In genomic region chr2:150171065-150171548, GRCh38 we compare ENCODE assay signal across 19 cellular contexts.
DNase-seq lines count a peak whose midpoint lies in the region; ATAC-seq and TF ChIP-seq lines count a peak whose summit lies in the region.
"Had no signal": no experiment of that assay in that cellular context is flagged by ENCODE, and none has a peak within 500 bp of the region (broad histone marks: within the 10 kb centered on the region; RNA-seq: fewer than 3 reads in every experiment).

No MANE protein-coding gene starts in this region.

- DNase-seq in activated CD8-positive, alpha-beta memory T cell treated with anti-CD3 and anti-CD28 coated beads, Interleukin-2, amount 50 U/mL, for 4 hours, result peak; percentile 13
- DNase-seq in activated CD8-positive, alpha-beta memory T cell treated with anti-CD3 and anti-CD28 coated beads for 24 hours, result no peak
- peak in 2 of 3 donors; percentile 29 to 54 for DNase-seq in right cardiac atrium
- DNase-seq in cardiac septum (ENCODE audit: low spot score), result no peak
- peak; percentile 41 for DNase-seq in lower lobe of right lung
- DNase-seq in tibial artery, result no peak
- no peak for DNase-seq in H7
- DNase-seq: AML-193; Caco-2; CD4-positive, alpha-beta T cell; DMS153; DMS79; GDM1; HCEC 1CT; IMR-90 had no signal

- H3K4me3 ChIP-seq in right cardiac atrium (ENCODE audit: low read length) (no peak overlapping the region), lower lobe of right lung (no peak overlapping the region), tibial artery (no peak overlapping the region), H7 (ENCODE audit: insufficient read depth, low read depth, low read length) (no peak overlapping the region)
- H3K4me3 ChIP-seq: A549 had no signal

- no peak overlapping the region for H3K27ac ChIP-seq in right cardiac atrium (ENCODE audit: low read length)
- no peak overlapping the region for H3K27ac ChIP-seq in lower lobe of right lung
- peak overlapping the region; percentile 56 to 69 for H3K27ac ChIP-seq in tibial artery
- H3K27ac ChIP-seq: 22Rv1, C4-2B had no signal

- ATAC-seq in right cardiac atrium (no peak), lower lobe of right lung (no peak), HG03571 (IDR thresholded peaks at IDR 0.05; ENCODE audit: unreplicated experiment) (no peak)
- ATAC-seq: A549 had no signal

- 96% methylated on average over 43 of the region's 43 CpGs for WGBS in right cardiac atrium

- no peaks in the 10 kb centered on the region for H3K9me3 ChIP-seq in right cardiac atrium (ENCODE audit: control insufficient read depth, low read length)
- no peaks in the 10 kb centered on the region for H3K9me3 ChIP-seq in lower lobe of right lung
- H3K9me3 ChIP-seq in tibial artery, result no peaks in the 10 kb centered on the region
- H3K9me3 ChIP-seq: A549 had no signal

- no peaks in the 10 kb centered on the region for H3K4me1 ChIP-seq in right cardiac atrium (ENCODE audit: control insufficient read depth, insufficient read depth, low read length)
- peaks cover 5% of the 10 kb centered on the region for H3K4me1 ChIP-seq in lower lobe of right lung
- peaks cover 3 to 59% (median 34%) of the 10 kb centered on the region in 4 donors for H3K4me1 ChIP-seq in tibial artery

- no peak for TF ChIP-seq CTCF in lower lobe of right lung (IDR thresholded peaks at IDR 0.05)
- no peak for TF ChIP-seq CTCF in tibial artery (IDR thresholded peaks at IDR 0.05)

- intact Hi-C loops in right cardiac atrium (cut with DNase I), result no loop called here
- intact Hi-C loops in cardiac septum (cut with DNase I), result no loop called here
- intact Hi-C loops in lower lobe of right lung (cut with DNase I), result no loop called here
- intact Hi-C loops in tibial artery (cut with DNase I; ENCODE audit: low total_unique reads), result no loop called here

- H3K36me3 ChIP-seq in lower lobe of right lung, result no peaks in the 10 kb centered on the region
- H3K36me3 ChIP-seq in tibial artery, result no peaks in the 10 kb centered on the region
- no peaks in the 10 kb centered on the region for H3K36me3 ChIP-seq in H7 (replicated peaks; ENCODE audit: control insufficient read depth, insufficient read depth, low read length)

- no peaks in the 10 kb centered on the region for H3K27me3 ChIP-seq in right cardiac atrium (ENCODE audit: control insufficient read depth, insufficient read depth)
- H3K27me3 ChIP-seq in lower lobe of right lung (ENCODE audit: low read depth), result no peaks in the 10 kb centered on the region
- no peaks in the 10 kb centered on the region for H3K27me3 ChIP-seq in tibial artery
- H3K27me3 ChIP-seq in H7 (ENCODE audit: control insufficient read depth, insufficient read depth, low read length), result no peaks in the 10 kb centered on the region

Comparison
In these comparisons a context has a peak if more than half of its experiments do, and no peak if none do; other contexts are left out.
1. DNase-seq: peak in activated CD8-positive, alpha-beta memory T cell treated with anti-CD3 and anti-CD28 coated beads, Interleukin-2, amount 50 U/mL, for 4 hours (single experiment), right cardiac atrium (2 of 3) and lower lobe of right lung (single experiment); none in activated CD8-positive, alpha-beta memory T cell treated with anti-CD3 and anti-CD28 coated beads for 24 hours (single experiment), cardiac septum (single experiment), tibial artery (0 of 2) and H7 (single experiment).
2. H3K27ac ChIP-seq: peak in tibial artery (2 of 2); none in right cardiac atrium (single experiment) and lower lobe of right lung (single experiment).